ENCODE assay signal across 8 cellular contexts in genomic region chr5:172772112-172772906, GRCh38. TPM values are rescaled to one million over a fixed set of nuclear protein-coding genes. Genes with fewer than 3 reads are reported as not detected.
DNase-seq lines count a peak whose midpoint lies in the region; ATAC-seq and TF ChIP-seq lines count a peak whose summit lies in the region.

No MANE protein-coding gene starts in this region.

- peak overlapping the region; percentile 90 for H3K4me3 Mint-ChIP-seq in activated CD8-positive, alpha-beta T cell treated with anti-CD3 and anti-CD28 coated beads for 36 hours

- no peak overlapping the region for H3K27ac ChIP-seq in ectodermal cell (ENCODE audit: insufficient read depth, low read depth, low read length, poor library complexity, severe bottlenecking)

- 6 to 7% methylated on average over 50 of the region's 50 CpGs for WGBS in ectodermal cell, 2 experiments

- POLR2A ChIA-PET in activated CD8-positive, alpha-beta T cell treated with anti-CD3 and anti-CD28 coated beads for 36 hours (lab: Charles Lee) = interaction anchor here (1.1 to 2.8 kb wide), 4 partner anchors 35 to 90 kb away, joined by 3 to 22 read pairs (median 10); no protein-coding TSS in a partner anchor

- H3K4me1 ChIP-seq in ectodermal cell (ENCODE audit: control insufficient read depth, insufficient read depth, low read length) = peaks cover 14% of the 10 kb centered on the region

- H3K27ac Mint-ChIP-seq in activated CD8-positive, alpha-beta T cell treated with anti-CD3 and anti-CD28 coated beads for 36 hours = peak overlapping the region; percentile 97

- DNase-seq in DMS79 treated with DMSO at 0.1 percent for 48 hours (lab: John Stamatoyannopoulos, UW) (peak; percentile 30), DMS79 (lab: John Stamatoyannopoulos, UW) (no peak), NCI-H82 (lab: John Stamatoyannopoulos, UW) (peak; percentile 81), medulla oblongata (ENCODE audit: extremely low spot score) (peak; percentile 90)
- DNase-seq in activated CD8-positive, alpha-beta T cell treated with anti-CD3 and anti-CD28 coated beads for 36 hours = peak; percentile 78
- DNase-seq in stimulated activated CD4-positive, alpha-beta T cell treated with anti-CD3 and anti-CD28 coated beads, TNF-alpha, amount 100 ng/mL, for 48 hours (ENCODE audit: low read depth in 3 of 3) = peak; percentile 51 to 71 (median 52)

- H3K27me3 ChIP-seq in ectodermal cell (ENCODE audit: control insufficient read depth, insufficient read depth, low read length, poor library complexity, severe bottlenecking) = peaks cover 45% of the 10 kb centered on the region

- TF ChIP-seq CTCF in activated CD8-positive, alpha-beta T cell treated with anti-CD3 and anti-CD28 coated beads for 36 hours (IDR thresholded peaks at IDR 0.05) = peak; percentile 95

- intact Hi-C loops in activated CD8-positive, alpha-beta T cell treated with anti-CD3 and anti-CD28 coated beads for 36 hours (cut with micrococcal nuclease) = loop anchor here (5.0 kb wide), 3 partner anchors 35 to 65 kb away; no protein-coding TSS in a partner anchor

- CTCF ChIA-PET in activated CD8-positive, alpha-beta T cell treated with anti-CD3 and anti-CD28 coated beads for 36 hours (lab: Charles Lee) = interaction anchor here (0.5 to 4.2 kb wide), 26 partner anchors 8 to 186 kb away, joined by 3 to 26 read pairs (median 4); partner anchors contain the start of gene ERGIC1

- H3K4me1 Mint-ChIP-seq in activated CD8-positive, alpha-beta T cell treated with anti-CD3 and anti-CD28 coated beads for 36 hours (ENCODE audit: low read depth) = peaks cover 61% of the 10 kb centered on the region

- no peaks in the 10 kb centered on the region for H3K9me3 ChIP-seq in ectodermal cell (ENCODE audit: control insufficient read depth, low read length)

- H3K4me3 ChIP-seq in ectodermal cell (ENCODE audit: insufficient read depth, low read depth, low read length) = peak overlapping the region; percentile 79

- ATAC-seq in HG03108 (IDR thresholded peaks at IDR 0.05; ENCODE audit: unreplicated experiment) = peak; percentile 30
- peak; percentile 40 for ATAC-seq in activated CD8-positive, alpha-beta T cell treated with anti-CD3 and anti-CD28 coated beads for 36 hours

- H3K27me3 Mint-ChIP-seq in activated CD8-positive, alpha-beta T cell treated with anti-CD3 and anti-CD28 coated beads for 36 hours = no peaks in the 10 kb centered on the region

- peaks cover 6% of the 10 kb centered on the region for H3K36me3 ChIP-seq in ectodermal cell (ENCODE audit: control insufficient read depth, insufficient read depth, low read length)

- peaks cover 18% of the 10 kb centered on the region for H3K36me3 Mint-ChIP-seq in activated CD8-positive, alpha-beta T cell treated with anti-CD3 and anti-CD28 coated beads for 36 hours (ENCODE audit: low read depth)

- H3K9me3 Mint-ChIP-seq in activated CD8-positive, alpha-beta T cell treated with anti-CD3 and anti-CD28 coated beads for 36 hours = no peaks in the 10 kb centered on the region

RNA-seq across cellular contexts. Expression of gene DUSP1, which starts 1.3 kb away (rescaled TPM):
- total RNA-seq in activated CD8-positive, alpha-beta T cell treated with anti-CD3 and anti-CD28 coated beads for 36 hours = 10 to 100 TPM; 16.6 to 17.9 TPM
- 9.4 TPM for polyA plus RNA-seq in ectodermal cell (2013, experiment 1 of 4)
- polyA plus RNA-seq in ectodermal cell (2013, experiment 2 of 4) = 6.5 TPM
- 7.8 TPM for polyA plus RNA-seq in ectodermal cell (2013, experiment 3 of 4)
- 7.0 TPM for polyA plus RNA-seq in ectodermal cell (2013, experiment 4 of 4)
